ENCODE assay signal across 1 cellular context in the genomic region with DNA sequence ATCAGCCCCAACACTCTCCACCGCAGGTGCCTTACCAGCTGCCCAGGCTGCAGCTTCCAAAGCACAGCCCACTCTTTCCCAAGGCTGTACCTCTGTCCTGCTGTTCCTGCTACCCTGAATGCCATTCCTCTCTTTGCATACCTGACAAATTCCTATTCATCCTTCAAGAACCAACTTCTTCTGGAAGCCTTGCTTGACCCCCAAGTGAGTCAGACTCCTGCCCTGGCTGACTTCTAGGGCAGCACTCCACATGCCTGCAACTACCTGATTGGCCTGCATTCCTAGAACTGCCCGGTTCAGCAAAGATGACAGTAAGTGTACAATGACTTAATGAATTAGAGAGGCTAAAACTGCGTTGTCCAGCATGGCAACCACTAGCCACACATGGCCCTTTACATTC.
TF ChIP-seq lines count a peak whose summit lies in the region.

No MANE protein-coding gene starts in this region.

TF ChIP-seq in H1, 55 proteins besides CTCF, POLR2A, EP300 and RAD21 (continued from another document):
- TF ChIP-seq CHD7 (IDR thresholded peaks at IDR 0.05; ENCODE audit: insufficient replicate concordance, low read length), result no peak
